In genomic region chr1:19089524-19089923, GRCh38 we compare ENCODE assay signal across 20 cellular contexts.
"Had no signal": no experiment of that assay in that cellular context is flagged by ENCODE, and none has a peak within 500 bp of the region (broad histone marks: within the 10 kb centered on the region; RNA-seq: fewer than 3 reads in every experiment).

No MANE protein-coding gene starts in this region.

- H3K9me3 Mint-ChIP-seq: dendritic cell treated with granulocyte-macrophage colony-stimulating factor and Interleukin-4, amounts not matched to agents 40 ng/mL and 50 ng/mL, for 4 days; immature natural killer cell; nephron; type B pancreatic cell had no signal

- H3K27ac ChIP-seq: esophagus squamous epithelium, left ventricle myocardium inferior, parathyroid adenoma, SK-N-MC had no signal

- H3K4me1 Mint-ChIP-seq: immature natural killer cell had no signal

- H3K4me3 Mint-ChIP-seq: dendritic cell treated with granulocyte-macrophage colony-stimulating factor and Interleukin-4, amounts not matched to agents 40 ng/mL and 50 ng/mL, for 4 days; immature natural killer cell; nephron; type B pancreatic cell had no signal

- DNase-seq: activated CD4-positive, alpha-beta T cell treated with anti-CD3 and anti-CD28 coated beads, Interleukin-2, amount 50 U/mL, for 1 hour; activated effector memory CD4-positive, alpha-beta T cell treated with Interleukin-2 at 50 U/mL for 16 hours; activated naive CD4-positive, alpha-beta T cell treated with anti-CD3 and anti-CD28 coated beads, Interleukin-2, amount 50 U/mL, for 16 hours; effector CD8-positive, alpha-beta T cell; esophagus squamous epithelium; immature natural killer cell; kidney glomerular epithelial cell; left ventricle myocardium inferior; mammary epithelial cell; midbrain; stimulated activated CD4-positive, alpha-beta T cell treated with anti-CD3 and anti-CD28 coated beads, Interleukin-12 subunit alpha, Interleukin-12 subunit beta, amount 100 ng/mL, for 4 hours; stimulated activated CD4-positive, alpha-beta T cell treated with anti-CD3 and anti-CD28 coated beads, Interleukin-1b, Interleukin-23, amount 100 ng/mL, for 48 hours; stimulated activated CD8-positive, alpha-beta memory T cell treated with anti-CD3 and anti-CD28 coated beads, Interleukin-4, amount 100 ng/mL, for 48 hours; stimulated activated naive CD4-positive, alpha-beta T cell treated with Interleukin-2 at 50 U/mL for 16 hours; T-helper 9 cell had no signal

- H3K27me3 ChIP-seq: esophagus squamous epithelium had no signal

- H3K27ac Mint-ChIP-seq: dendritic cell treated with granulocyte-macrophage colony-stimulating factor and Interleukin-4, amounts not matched to agents 40 ng/mL and 50 ng/mL, for 4 days; type B pancreatic cell had no signal

- H3K27me3 Mint-ChIP-seq: dendritic cell treated with granulocyte-macrophage colony-stimulating factor and Interleukin-4, amounts not matched to agents 40 ng/mL and 50 ng/mL, for 4 days; type B pancreatic cell had no signal

- H3K4me3 ChIP-seq: esophagus squamous epithelium, left ventricle myocardium inferior, SK-N-MC had no signal

- H3K9me3 ChIP-seq: esophagus squamous epithelium, left ventricle myocardium inferior had no signal

- H3K4me1 ChIP-seq: parathyroid adenoma had no signal
